17 cellular contexts compared by ENCODE assay signal in genomic region chr20:51490635-51491034, GRCh38. TPM values are rescaled to one million over a fixed set of nuclear protein-coding genes. Genes with fewer than 3 reads are reported as not detected.
"Had no signal": no experiment of that assay in that cellular context is flagged by ENCODE, and none has a peak within 500 bp of the region (broad histone marks: within the 10 kb centered on the region; RNA-seq: fewer than 3 reads in every experiment).

No MANE protein-coding gene starts in this region.

- H3K27me3 Mint-ChIP-seq: activated CD4-positive, alpha-beta T cell treated with anti-CD3 and anti-CD28 coated beads for 36 hours; stimulated activated naive CD8-positive, alpha-beta T cell treated with anti-CD3 and anti-CD28 coated beads, Interleukin-15, amount 100 ng/mL, for 72 hours had no signal

- H3K9me3 Mint-ChIP-seq: dendritic cell treated with granulocyte-macrophage colony-stimulating factor and Interleukin-4, amounts not matched to agents 40 ng/mL and 50 ng/mL, for 4 days; neural crest cell; stimulated activated naive CD8-positive, alpha-beta T cell treated with anti-CD3 and anti-CD28 coated beads, Interleukin-15, amount 100 ng/mL, for 72 hours; WTC11 had no signal

- H3K27ac Mint-ChIP-seq: dendritic cell treated with granulocyte-macrophage colony-stimulating factor and Interleukin-4, amounts not matched to agents 40 ng/mL and 50 ng/mL, for 4 days; WTC11 had no signal

- ATAC-seq: activated CD4-positive, alpha-beta T cell treated with anti-CD3 and anti-CD28 coated beads for 36 hours; esophagus mucosa; gastrocnemius medialis; left lung; stimulated activated naive CD8-positive, alpha-beta T cell treated with anti-CD3 and anti-CD28 coated beads, Interleukin-15, amount 100 ng/mL, for 72 hours; WTC11 had no signal

- DNase-seq: activated effector memory CD4-positive, alpha-beta T cell treated with anti-CD3 and anti-CD28 coated beads, Interleukin-2, amount 50 U/mL, for 16 hours; activated naive CD4-positive, alpha-beta T cell treated with anti-CD3 and anti-CD28 coated beads, Interleukin-2, amount 50 U/mL, for 16 hours; adrenal gland; effector CD8-positive, alpha-beta T cell; gastrocnemius medialis; kidney; left lung; midbrain; SK-N-SH; stimulated activated naive CD8-positive, alpha-beta T cell treated with anti-CD3 and anti-CD28 coated beads, Interleukin-15, amount 100 ng/mL, for 72 hours; trophoblast cell had no signal

- H3K4me3 Mint-ChIP-seq: activated CD4-positive, alpha-beta T cell treated with anti-CD3 and anti-CD28 coated beads for 36 hours; dendritic cell treated with granulocyte-macrophage colony-stimulating factor and Interleukin-4, amounts not matched to agents 40 ng/mL and 50 ng/mL, for 4 days; neural crest cell; stimulated activated naive CD8-positive, alpha-beta T cell treated with anti-CD3 and anti-CD28 coated beads, Interleukin-15, amount 100 ng/mL, for 72 hours; WTC11 had no signal

- H3K36me3 Mint-ChIP-seq: WTC11 had no signal

RNA-seq across cellular contexts. Expression of gene NFATC2, which starts 51.9 kb away (rescaled TPM):
- total RNA-seq: bronchial epithelial cell had no signal
